Comparison of ENCODE assay signal across 8 cellular contexts in genomic region chr20:53915459-53916172, GRCh38.
DNase-seq lines count a peak whose midpoint lies in the region; ATAC-seq and TF ChIP-seq lines count a peak whose summit lies in the region.

No MANE protein-coding gene starts in this region.

- no peaks in the 10 kb centered on the region for H3K27me3 Mint-ChIP-seq in T-helper 17 cell

- H3K4me3 ChIP-seq in right cardiac atrium (ENCODE audit: low read length) (peak overlapping the region; percentile 60), uterus (peak overlapping the region; percentile 51 to 83)

- no peak for TF ChIP-seq POLR2A in uterus (IDR thresholded peaks at IDR 0.05)

- H3K4me1 ChIP-seq in right cardiac atrium (ENCODE audit: control insufficient read depth, insufficient read depth, low read length) = peaks cover 9% of the 10 kb centered on the region
- peaks cover 0 to 15% of the 10 kb centered on the region in 2 donors for H3K4me1 ChIP-seq in uterus

- no peaks in the 10 kb centered on the region for H3K27me3 ChIP-seq in right cardiac atrium (ENCODE audit: control insufficient read depth, insufficient read depth)
- H3K27me3 ChIP-seq in uterus = no peaks in the 10 kb centered on the region

- H3K27ac ChIP-seq in angular gyrus (ENCODE audit: low read depth, low read length) (peak overlapping the region; percentile 92), right cardiac atrium (ENCODE audit: low read length) (peak overlapping the region; percentile 96), uterus (peak overlapping the region; percentile 86 to 98)

- H3K4me1 Mint-ChIP-seq in T-helper 17 cell = peaks cover 24% of the 10 kb centered on the region

- H3K9me3 ChIP-seq in T-helper 17 cell (ENCODE audit: control insufficient read depth, low read length, poor library complexity, severe bottlenecking) = no peaks in the 10 kb centered on the region
- H3K9me3 ChIP-seq in right cardiac atrium (ENCODE audit: control insufficient read depth, low read length) = no peaks in the 10 kb centered on the region
- H3K9me3 ChIP-seq in uterus = no peaks in the 10 kb centered on the region

- intact Hi-C loops in right cardiac atrium (cut with DNase I) (loop anchor here in 3 of 4 donors (5.0 to 10.0 kb wide), 4 partner anchors 51 to 341 kb away; no protein-coding TSS in a partner anchor), uterus (cut with DNase I; ENCODE audit: low total_unique reads) (no loop called here)

- TF ChIP-seq CTCF in uterus (IDR thresholded peaks at IDR 0.05) = peak; percentile 73 to 94 (median 88)

- peak overlapping the region; percentile 95 for H3K27ac Mint-ChIP-seq in T-helper 17 cell

- no peaks in the 10 kb centered on the region for H3K36me3 ChIP-seq in uterus

- no peaks in the 10 kb centered on the region for H3K36me3 Mint-ChIP-seq in T-helper 17 cell (ENCODE audit: low read depth)

- under 1% methylated on average over 22 of the region's 22 CpGs for WGBS in right cardiac atrium

- ATAC-seq in HG02588 (IDR thresholded peaks at IDR 0.05; ENCODE audit: unreplicated experiment) (peak; percentile 52), T-helper 17 cell (peak; percentile 97), right cardiac atrium (peak; percentile 92 to 93)

- DNase-seq in GM04504 (ENCODE audit: low read depth) (peak; percentile 89), NCI-H146 (lab: John Stamatoyannopoulos, UW) (peak; percentile 44), T-helper 17 cell (peak; percentile 79 to 91 (median 85)), right cardiac atrium (peak; percentile 93 to 99 (median 97)), putamen (ENCODE audit: low spot score) (peak; percentile 92), uterus (peak; percentile 93 to 97)

- H3K4me3 Mint-ChIP-seq in T-helper 17 cell = peak overlapping the region; percentile 98

Comparison
In these comparisons a context has a peak if more than half of its experiments do, and no peak if none do; other contexts are left out.
1. Peak in every context shown above with its lines: DNase-seq, ATAC-seq, H3K4me3 ChIP-seq and H3K27ac ChIP-seq.
2. DNase-seq: peak in every context shown above with its lines; median percentile 97 in right cardiac atrium; 95 in uterus; 92 in putamen; 89 in GM04504; 85 in T-helper 17 cell; 44 in NCI-H146.